25 cellular contexts compared by ENCODE assay signal in the genomic region with DNA sequence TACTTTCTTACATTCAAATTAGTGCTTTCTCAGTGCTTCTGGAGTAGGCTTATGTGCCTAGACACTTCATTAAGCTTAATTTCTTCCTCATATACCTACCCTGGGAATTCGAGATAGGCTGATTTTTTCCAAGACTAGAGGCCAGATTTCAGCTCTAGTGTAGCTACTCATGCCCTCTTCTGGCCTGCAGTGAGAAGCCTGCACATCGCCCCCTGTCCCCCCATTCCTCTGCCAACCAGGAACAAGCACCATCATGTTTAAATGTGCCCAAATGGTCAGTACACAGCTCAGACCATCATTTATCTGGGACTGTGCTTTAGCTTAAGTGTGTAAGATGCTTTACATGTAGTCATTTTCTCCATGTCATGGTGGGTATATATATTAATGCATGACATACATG.
"Had no signal": no experiment of that assay in that cellular context is flagged by ENCODE, and none has a peak within 500 bp of the region (broad histone marks: within the 10 kb centered on the region; RNA-seq: fewer than 3 reads in every experiment).

No MANE protein-coding gene starts in this region.

- DNase-seq: activated B cell treated with CpG ODN at 0.5 μM for 24 hours; activated CD4-positive, alpha-beta T cell treated with anti-CD3 and anti-CD28 coated beads for 1 hour; activated CD4-positive, alpha-beta T cell treated with anti-CD3 and anti-CD28 coated beads, Interleukin-2, amount 10 ng/mL, durations not matched to agents 24 days and 14 days; activated CD4-positive, alpha-beta T cell treated with anti-CD3 and anti-CD28 coated beads, Interleukin-2, amount 50 U/mL, for 48 hours; activated CD8-positive, alpha-beta memory T cell treated with anti-CD3 and anti-CD28 coated beads, Interleukin-2, amount 10 ng/mL, durations not matched to agents 7 days and 5 days; activated effector memory CD4-positive, alpha-beta T cell treated with Interleukin-2 at 50 U/mL for 16 hours; activated naive CD4-positive, alpha-beta T cell; activated T-cell treated with anti-CD3 and anti-CD28 coated beads, Interleukin-2, amount 50 U/mL, for 24 hours; aorta; caudate nucleus; Kasumi-1; NCI-H1105 treated with DMSO at 0.1 percent for 48 hours; NCI-H146; NCI-H187 treated with DMSO at 0.1 percent for 48 hours; NCI-H2081 treated with DMSO at 0.1 percent for 48 hours; NCI-H446; NCI-H524; PC-3; SHP77; T-helper 17 cell; T-helper 9 cell had no signal

- H3K36me3 ChIP-seq: breast epithelium, SJSA1 had no signal

- H3K4me3 ChIP-seq: breast epithelium, SJSA1 had no signal

- H3K36me3 Mint-ChIP-seq: activated CD8-positive, alpha-beta memory T cell treated with anti-CD3 and anti-CD28 coated beads, Interleukin-2, amount 10 ng/mL, durations not matched to agents 7 days and 5 days; activated naive CD4-positive, alpha-beta T cell treated with anti-CD3 and anti-CD28 coated beads, Interleukin-2, amount 50 U/mL, for 24 hours had no signal

- H3K4me1 ChIP-seq: breast epithelium, SJSA1 had no signal

- H3K27ac Mint-ChIP-seq: activated B cell treated with CpG ODN at 0.5 μM for 24 hours; activated CD4-positive, alpha-beta T cell treated with anti-CD3 and anti-CD28 coated beads, Interleukin-2, amount 10 ng/mL, durations not matched to agents 24 days and 14 days; activated CD8-positive, alpha-beta memory T cell treated with anti-CD3 and anti-CD28 coated beads, Interleukin-2, amount 10 ng/mL, durations not matched to agents 7 days and 5 days; activated T-cell treated with anti-CD3 and anti-CD28 coated beads, Interleukin-2, amount 50 U/mL, for 24 hours; activated T-helper 1 cell treated with anti-CD3 and anti-CD28 coated beads, Interleukin-12 subunit alpha, Interleukin-12 subunit beta, Interleukin-2, Interleukin-4 antibody, amounts not matched to agents 30 ng/mL and 10 ng/mL and 1 ng/mL, durations not matched to agents 14 hours and 24 hours and 36 hours; T-helper 17 cell had no signal

- H3K27ac ChIP-seq: breast epithelium, SJSA1 had no signal

- H3K27me3 Mint-ChIP-seq: activated B cell treated with CpG ODN at 0.5 μM for 24 hours; activated CD4-positive, alpha-beta T cell treated with anti-CD3 and anti-CD28 coated beads, Interleukin-2, amount 10 ng/mL, durations not matched to agents 24 days and 14 days; activated CD8-positive, alpha-beta memory T cell treated with anti-CD3 and anti-CD28 coated beads, Interleukin-2, amount 10 ng/mL, durations not matched to agents 7 days and 5 days; activated naive CD4-positive, alpha-beta T cell treated with anti-CD3 and anti-CD28 coated beads, Interleukin-2, amount 50 U/mL, for 24 hours; activated T-cell treated with anti-CD3 and anti-CD28 coated beads, Interleukin-2, amount 50 U/mL, for 24 hours; T-helper 17 cell had no signal

- H3K27me3 ChIP-seq: breast epithelium, SJSA1 had no signal

- H3K9me3 ChIP-seq: breast epithelium had no signal

- H3K4me1 Mint-ChIP-seq: activated B cell treated with CpG ODN at 0.5 μM for 24 hours; activated CD4-positive, alpha-beta T cell treated with anti-CD3 and anti-CD28 coated beads, Interleukin-2, amount 10 ng/mL, durations not matched to agents 24 days and 14 days; activated CD8-positive, alpha-beta memory T cell treated with anti-CD3 and anti-CD28 coated beads, Interleukin-2, amount 10 ng/mL, durations not matched to agents 7 days and 5 days; activated naive CD4-positive, alpha-beta T cell treated with anti-CD3 and anti-CD28 coated beads, Interleukin-2, amount 50 U/mL, for 24 hours; T-helper 17 cell had no signal

- H3K4me3 Mint-ChIP-seq: activated B cell treated with CpG ODN at 0.5 μM for 24 hours; activated CD4-positive, alpha-beta T cell treated with anti-CD3 and anti-CD28 coated beads, Interleukin-2, amount 10 ng/mL, durations not matched to agents 24 days and 14 days; activated CD8-positive, alpha-beta memory T cell treated with anti-CD3 and anti-CD28 coated beads, Interleukin-2, amount 10 ng/mL, durations not matched to agents 7 days and 5 days; activated naive CD4-positive, alpha-beta T cell treated with anti-CD3 and anti-CD28 coated beads, Interleukin-2, amount 50 U/mL, for 24 hours; activated T-cell treated with anti-CD3 and anti-CD28 coated beads, Interleukin-2, amount 50 U/mL, for 24 hours; activated T-helper 1 cell treated with anti-CD3 and anti-CD28 coated beads, Interleukin-12 subunit alpha, Interleukin-12 subunit beta, Interleukin-2, Interleukin-4 antibody, amounts not matched to agents 30 ng/mL and 10 ng/mL and 1 ng/mL, durations not matched to agents 14 hours and 24 hours and 36 hours; T-helper 17 cell had no signal
